ENCODE assay signal across 20 cellular contexts in genomic region chr9:133028221-133028620, GRCh38. TPM values are rescaled to one million over a fixed set of nuclear protein-coding genes. Genes with fewer than 3 reads are reported as not detected.
DNase-seq lines count a peak whose midpoint lies in the region; ATAC-seq and TF ChIP-seq lines count a peak whose summit lies in the region.
"Had no signal": no experiment of that assay in that cellular context is flagged by ENCODE, and none has a peak within 500 bp of the region (broad histone marks: within the 10 kb centered on the region; RNA-seq: fewer than 3 reads in every experiment).

No MANE protein-coding gene starts in this region.

- no peak for ATAC-seq in stimulated activated naive CD8-positive, alpha-beta T cell treated with anti-CD3 and anti-CD28 coated beads, Interleukin-15, Interleukin-2, amounts not matched to agents 100 U/mL and 50 U/mL, for 24 hours
- ATAC-seq in GM18520 (IDR thresholded peaks at IDR 0.05; ENCODE audit: unreplicated experiment) = no peak
- ATAC-seq: GM12878, psoas muscle had no signal

- H3K4me3 Mint-ChIP-seq in stimulated activated naive CD8-positive, alpha-beta T cell treated with anti-CD3 and anti-CD28 coated beads, Interleukin-15, Interleukin-2, amounts not matched to agents 100 ng/mL and 50 ng/mL, for 24 hours = peak overlapping the region; percentile 33
- H3K4me3 Mint-ChIP-seq in activated CD4-positive, alpha-beta memory T cell treated with anti-CD3 and anti-CD28 coated beads for 36 hours = peak overlapping the region; percentile 99
- H3K4me3 Mint-ChIP-seq in endothelial cell (ENCODE audit: unreplicated experiment) = peak overlapping the region; percentile 51
- peak overlapping the region; percentile 98 for H3K4me3 Mint-ChIP-seq in type B pancreatic cell

- no peak for DNase-seq in stimulated activated naive CD8-positive, alpha-beta T cell treated with anti-CD3 and anti-CD28 coated beads, Interleukin-15, Interleukin-2, amounts not matched to agents 100 U/mL and 50 U/mL, for 24 hours
- no peak for DNase-seq in activated CD4-positive, alpha-beta memory T cell treated with anti-CD3 and anti-CD28 coated beads for 36 hours
- no peak for DNase-seq in endothelial cell (ENCODE audit: low spot score)
- no peak for DNase-seq in type B pancreatic cell (ENCODE audit: extremely low spot score, unreplicated experiment)
- DNase-seq in DMS79 treated with DMSO at 0.1 percent for 48 hours (lab: John Stamatoyannopoulos, UW) = no peak
- no peak for DNase-seq in cerebellar nuclear complex (lab: John Stamatoyannopoulos, UW)
- DNase-seq: AML-193, erythroblast, GDM1, NCI-H187, NCI-H446, psoas muscle, spleen, transverse colon had no signal

- H3K9me3 Mint-ChIP-seq in stimulated activated naive CD8-positive, alpha-beta T cell treated with anti-CD3 and anti-CD28 coated beads, Interleukin-15, Interleukin-2, amounts not matched to agents 100 ng/mL and 50 ng/mL, for 24 hours = no peaks in the 10 kb centered on the region
- no peaks in the 10 kb centered on the region for H3K9me3 Mint-ChIP-seq in activated CD4-positive, alpha-beta memory T cell treated with anti-CD3 and anti-CD28 coated beads for 36 hours
- no peaks in the 10 kb centered on the region for H3K9me3 Mint-ChIP-seq in endothelial cell (ENCODE audit: unreplicated experiment)
- H3K9me3 Mint-ChIP-seq in type B pancreatic cell = no peaks in the 10 kb centered on the region
- H3K9me3 Mint-ChIP-seq: dendritic cell treated with granulocyte-macrophage colony-stimulating factor and Interleukin-4, amounts not matched to agents 40 ng/mL and 50 ng/mL, for 4 days had no signal

- no peaks in the 10 kb centered on the region for H3K27me3 Mint-ChIP-seq in stimulated activated naive CD8-positive, alpha-beta T cell treated with anti-CD3 and anti-CD28 coated beads, Interleukin-15, Interleukin-2, amounts not matched to agents 100 ng/mL and 50 ng/mL, for 24 hours
- H3K27me3 Mint-ChIP-seq in activated CD4-positive, alpha-beta memory T cell treated with anti-CD3 and anti-CD28 coated beads for 36 hours = no peaks in the 10 kb centered on the region
- H3K27me3 Mint-ChIP-seq in endothelial cell (ENCODE audit: unreplicated experiment) (peaks cover 5% of the 10 kb centered on the region), type B pancreatic cell (peaks cover 12% of the 10 kb centered on the region)

- H3K4me1 Mint-ChIP-seq in stimulated activated naive CD8-positive, alpha-beta T cell treated with anti-CD3 and anti-CD28 coated beads, Interleukin-15, Interleukin-2, amounts not matched to agents 100 ng/mL and 50 ng/mL, for 24 hours (ENCODE audit: low read depth) = peaks cover 41% of the 10 kb centered on the region
- H3K4me1 Mint-ChIP-seq in activated CD4-positive, alpha-beta memory T cell treated with anti-CD3 and anti-CD28 coated beads for 36 hours (ENCODE audit: low read depth) = peaks cover 28% of the 10 kb centered on the region
- H3K4me1 Mint-ChIP-seq in endothelial cell (ENCODE audit: unreplicated experiment) (peaks cover 30% of the 10 kb centered on the region), type B pancreatic cell (ENCODE audit: unreplicated experiment) (peaks cover 13% of the 10 kb centered on the region)

- POLR2A ChIA-PET in activated CD4-positive, alpha-beta memory T cell treated with anti-CD3 and anti-CD28 coated beads for 36 hours (lab: Charles Lee) = no interaction called here

- TF ChIP-seq CTCF in endothelial cell (IDR thresholded peaks at IDR 0.05; ENCODE audit: unreplicated experiment) (no peak), type B pancreatic cell (conservative IDR thresholded peaks at IDR 0.05) (no peak)

- CTCF ChIA-PET in activated CD4-positive, alpha-beta memory T cell treated with anti-CD3 and anti-CD28 coated beads for 36 hours (lab: Charles Lee) = interaction anchor here (1.0 to 1.9 kb wide), 3 partner anchors 86 to 158 kb away, joined by 3 to 4 read pairs (median 3); no protein-coding TSS in a partner anchor

- peak overlapping the region; percentile 3 for H3K27ac Mint-ChIP-seq in stimulated activated naive CD8-positive, alpha-beta T cell treated with anti-CD3 and anti-CD28 coated beads, Interleukin-15, Interleukin-2, amounts not matched to agents 100 ng/mL and 50 ng/mL, for 24 hours
- no peak overlapping the region for H3K27ac Mint-ChIP-seq in activated CD4-positive, alpha-beta memory T cell treated with anti-CD3 and anti-CD28 coated beads for 36 hours
- H3K27ac Mint-ChIP-seq in endothelial cell (ENCODE audit: unreplicated experiment) (no peak overlapping the region), type B pancreatic cell (no peak overlapping the region)
- H3K27ac Mint-ChIP-seq: dendritic cell treated with granulocyte-macrophage colony-stimulating factor and Interleukin-4, amounts not matched to agents 40 ng/mL and 50 ng/mL, for 4 days had no signal

- intact Hi-C loops in activated CD4-positive, alpha-beta memory T cell treated with anti-CD3 and anti-CD28 coated beads for 36 hours (cut with micrococcal nuclease) = loop anchor here (10.0 kb wide), 1 partner anchor 457 kb away; no protein-coding TSS in a partner anchor

- H3K36me3 Mint-ChIP-seq in stimulated activated naive CD8-positive, alpha-beta T cell treated with anti-CD3 and anti-CD28 coated beads, Interleukin-15, Interleukin-2, amounts not matched to agents 100 ng/mL and 50 ng/mL, for 24 hours (ENCODE audit: low read depth) = peaks cover 16% of the 10 kb centered on the region
- H3K36me3 Mint-ChIP-seq in activated CD4-positive, alpha-beta memory T cell treated with anti-CD3 and anti-CD28 coated beads for 36 hours = peaks cover 6% of the 10 kb centered on the region
- H3K36me3 Mint-ChIP-seq in endothelial cell (ENCODE audit: low read depth, unreplicated experiment) = peaks cover 13% of the 10 kb centered on the region
- peaks cover 20% of the 10 kb centered on the region for H3K36me3 Mint-ChIP-seq in type B pancreatic cell

RNA-seq across cellular contexts. Expression of gene GTF3C5, which starts 2.6 kb away (rescaled TPM):
- total RNA-seq in activated CD4-positive, alpha-beta memory T cell treated with anti-CD3 and anti-CD28 coated beads for 36 hours = 10 to 100 TPM; 80.3 to 81.2 TPM
- 71.7 TPM for total RNA-seq in endothelial cell (ENCODE audit: unreplicated experiment)
- 64.3 and 83.6 TPM in 2 replicates for total RNA-seq in type B pancreatic cell (ENCODE audit: low replicate concordance)

RNA-seq across cellular contexts. Expression of gene CEL, which starts 33.6 kb away (rescaled TPM):
- 1 to 10 TPM in 1 of 2 experiments, under 1 TPM in 1; 0.88 to 1.0 TPM for total RNA-seq in activated CD4-positive, alpha-beta memory T cell treated with anti-CD3 and anti-CD28 coated beads for 36 hours
- total RNA-seq in endothelial cell (ENCODE audit: unreplicated experiment) = 4.2 TPM
- 4.5 and 4.9 TPM in 2 replicates for total RNA-seq in type B pancreatic cell (ENCODE audit: low replicate concordance)

RNA-seq across cellular contexts. Expression of gene GFI1B, which starts 49.7 kb away (rescaled TPM):
- total RNA-seq in activated CD4-positive, alpha-beta memory T cell treated with anti-CD3 and anti-CD28 coated beads for 36 hours = not detected
- total RNA-seq in endothelial cell (ENCODE audit: unreplicated experiment) = not detected
- total RNA-seq in type B pancreatic cell (ENCODE audit: low replicate concordance) = 0.45 TPM in 1 of 2 replicates, not detected in the other
- total RNA-seq: GM12878; M059J; psoas muscle; T-helper 1 cell treated with Interleukin-12 subunit alpha and Interleukin-12 subunit beta and Interleukin-4 antibody, amounts not matched to agents 30 ng/mL and 1 ng/mL, for 36 hours had no signal

Comparison
In these comparisons a context has a peak if more than half of its experiments do, and no peak if none do; other contexts are left out.
1. H3K4me3 Mint-ChIP-seq: peak in every context shown above with its lines; median percentile 99 in activated CD4-positive, alpha-beta memory T cell treated with anti-CD3 and anti-CD28 coated beads for 36 hours; 98 in type B pancreatic cell; 51 in endothelial cell; 33 in stimulated activated naive CD8-positive, alpha-beta T cell treated with anti-CD3 and anti-CD28 coated beads, Interleukin-15, Interleukin-2, amounts not matched to agents 100 ng/mL and 50 ng/mL, for 24 hours.